Comparison of ENCODE assay signal across 8 cellular contexts in genomic region chr11:62854013-62854824, GRCh38. TPM values are rescaled to one million over a fixed set of nuclear protein-coding genes. Genes with fewer than 3 reads are reported as not detected.
DNase-seq lines count a peak whose midpoint lies in the region; FAIRE-seq and TF ChIP-seq lines count a peak whose summit lies in the region.

No MANE protein-coding gene starts in this region.

- no peak for TF ChIP-seq RAD21 in liver (IDR thresholded peaks at IDR 0.05)

- peak overlapping the region; percentile 99 for H3K4me3 Mint-ChIP-seq in activated naive CD4-positive, alpha-beta T cell treated with anti-CD3 and anti-CD28 coated beads, Interleukin-2, amount 10 ng/mL, durations not matched to agents 7 days and 5 days
- peak overlapping the region; percentile 98 for H3K4me3 Mint-ChIP-seq in activated naive CD8-positive, alpha-beta T cell treated with anti-CD3 and anti-CD28 coated beads for 36 hours

- peaks cover 4% of the 10 kb centered on the region for H3K27me3 Mint-ChIP-seq in activated naive CD4-positive, alpha-beta T cell treated with anti-CD3 and anti-CD28 coated beads, Interleukin-2, amount 10 ng/mL, durations not matched to agents 7 days and 5 days
- peaks cover 36% of the 10 kb centered on the region for H3K27me3 Mint-ChIP-seq in activated naive CD8-positive, alpha-beta T cell treated with anti-CD3 and anti-CD28 coated beads for 36 hours

- H3K36me3 ChIP-seq in liver (ENCODE audit: control insufficient read depth in 4 of 4, insufficient read depth in 3 of 4, low read depth in 1 of 4, low read length in 3 of 4) (peaks cover 2 to 27% (median 24%) of the 10 kb centered on the region in 4 donors), tibial artery (peaks cover 32 to 34% (median 33%) of the 10 kb centered on the region in 3 donors)

- peak overlapping the region; percentile 96 for H3K27ac Mint-ChIP-seq in activated naive CD4-positive, alpha-beta T cell treated with anti-CD3 and anti-CD28 coated beads, Interleukin-2, amount 10 ng/mL, durations not matched to agents 7 days and 5 days
- H3K27ac Mint-ChIP-seq in activated naive CD8-positive, alpha-beta T cell treated with anti-CD3 and anti-CD28 coated beads for 36 hours: peak overlapping the region; percentile 99

- no peaks in the 10 kb centered on the region for H3K9me3 Mint-ChIP-seq in activated naive CD4-positive, alpha-beta T cell treated with anti-CD3 and anti-CD28 coated beads, Interleukin-2, amount 10 ng/mL, durations not matched to agents 7 days and 5 days
- no peaks in the 10 kb centered on the region for H3K9me3 Mint-ChIP-seq in activated naive CD8-positive, alpha-beta T cell treated with anti-CD3 and anti-CD28 coated beads for 36 hours

- CTCF ChIA-PET in activated naive CD4-positive, alpha-beta T cell treated with anti-CD3 and anti-CD28 coated beads, Interleukin-2, amount 10 ng/mL, durations not matched to agents 7 days and 5 days (lab: Charles Lee): interaction anchor here (1.2 to 2.1 kb wide), 3 partner anchors 9 to 68 kb away, joined by 3 to 6 read pairs (median 6); no protein-coding TSS in a partner anchor

- 32% methylated on average over 8 of the region's 8 CpGs for WGBS in liver

- no peaks in the 10 kb centered on the region for H3K27me3 ChIP-seq in liver (ENCODE audit: control insufficient read depth in 4 of 4, insufficient read depth in 4 of 4, low read length in 3 of 4)
- no peaks in the 10 kb centered on the region for H3K27me3 ChIP-seq in tibial artery

- no peak for DNase-seq in activated naive CD4-positive, alpha-beta T cell treated with anti-CD3 and anti-CD28 coated beads, Interleukin-2, amount 10 ng/mL, durations not matched to agents 7 days and 5 days
- no peak for DNase-seq in activated naive CD4-positive, alpha-beta T cell treated with Interleukin-2 at 50 U/mL for 16 hours
- DNase-seq in activated naive CD8-positive, alpha-beta T cell treated with anti-CD3 and anti-CD28 coated beads for 36 hours: no peak
- DNase-seq in tibial artery: no peak
- no peak for DNase-seq in germinal center (ENCODE audit: low spot score)
- no peak for DNase-seq in GM20000 (ENCODE audit: low spot score)
- no peak for DNase-seq in D721Med (ENCODE audit: insufficient read length, low spot score)

- peaks cover 5 to 33% (median 17%) of the 10 kb centered on the region in 4 donors for H3K4me1 ChIP-seq in liver (ENCODE audit: control insufficient read depth in 4 of 4, insufficient read depth in 4 of 4, low read length in 3 of 4)
- peaks cover 0 to 24% (median 22%) of the 10 kb centered on the region in 4 donors for H3K4me1 ChIP-seq in tibial artery

- no peaks in the 10 kb centered on the region for H3K9me3 ChIP-seq in liver (ENCODE audit: control insufficient read depth in 4 of 4, low read length in 3 of 4)
- H3K9me3 ChIP-seq in tibial artery: no peaks in the 10 kb centered on the region

- TF ChIP-seq CTCF in liver (IDR thresholded peaks at IDR 0.05; ENCODE audit: low read depth, low read length, missing input control) (no peak), tibial artery (IDR thresholded peaks at IDR 0.05) (no peak), GM20000 (IDR thresholded peaks at IDR 0.05; ENCODE audit: extremely low read depth, missing control alignments) (no peak), D721Med (IDR thresholded peaks at IDR 0.05; ENCODE audit: insufficient read depth, missing control alignments) (no peak)

- intact Hi-C loops in tibial artery (cut with DNase I; ENCODE audit: low total_unique reads): loop anchor here (2.0 kb wide), 1 partner anchor 67 kb away; the partner anchor contains the start of gene TMEM179B

- peak overlapping the region; percentile 32 to 92 for H3K9ac ChIP-seq in liver (ENCODE audit: low read depth in 1 of 2, low read length in 2 of 2)

- H3K4me3 ChIP-seq in liver (ENCODE audit: low read depth in 1 of 3, low read length in 3 of 3) (peak overlapping the region; percentile 64 to 97 (median 86)), tibial artery (peak overlapping the region; percentile 68 to 75)

- no peak overlapping the region for H3K27ac ChIP-seq in liver (ENCODE audit: low read depth in 1 of 2, low read length in 2 of 2)
- H3K27ac ChIP-seq in tibial artery: peak overlapping the region in 1 of 2 donors; percentile 80

- H3K36me3 Mint-ChIP-seq in activated naive CD4-positive, alpha-beta T cell treated with anti-CD3 and anti-CD28 coated beads, Interleukin-2, amount 10 ng/mL, durations not matched to agents 7 days and 5 days: peaks cover 50% of the 10 kb centered on the region
- H3K36me3 Mint-ChIP-seq in activated naive CD8-positive, alpha-beta T cell treated with anti-CD3 and anti-CD28 coated beads for 36 hours: peaks cover 78% of the 10 kb centered on the region

- H3K4me1 Mint-ChIP-seq in activated naive CD4-positive, alpha-beta T cell treated with anti-CD3 and anti-CD28 coated beads, Interleukin-2, amount 10 ng/mL, durations not matched to agents 7 days and 5 days: peaks cover 63% of the 10 kb centered on the region
- peaks cover 62% of the 10 kb centered on the region for H3K4me1 Mint-ChIP-seq in activated naive CD8-positive, alpha-beta T cell treated with anti-CD3 and anti-CD28 coated beads for 36 hours

- FAIRE-seq in D721Med (lab: Jason Lieb, UNC): no peak

TF ChIP-seq in liver, 16 proteins besides CTCF, POLR2A, EP300 and RAD21:
- TF ChIP-seq ZBTB33 (IDR thresholded peaks at IDR 0.05) (no peak), EGR1 (IDR thresholded peaks at IDR 0.05; ENCODE audit: low read depth in 2 of 2) (no peak), YY1 (IDR thresholded peaks at IDR 0.05) (no peak), FOXA2 (IDR thresholded peaks at IDR 0.05) (no peak), REST (IDR thresholded peaks at IDR 0.05) (no peak), ATF3 (IDR thresholded peaks at IDR 0.05) (no peak), TAF1 (conservative IDR thresholded peaks at IDR 0.05) (no peak), FOXA1 (IDR thresholded peaks at IDR 0.05) (no peak)

RNA-seq across cellular contexts. Expression of gene WDR74, which starts 14.8 kb away (rescaled TPM):
- total RNA-seq in activated naive CD8-positive, alpha-beta T cell treated with anti-CD3 and anti-CD28 coated beads for 36 hours: 100 to 1,000 TPM; 139 to 141 TPM
- total RNA-seq in liver: 10 to 100 TPM; 17.1 to 21.5 TPM
- polyA plus RNA-seq in liver: 10 to 100 TPM; 19.6 to 22.5 TPM

RNA-seq across cellular contexts. Expression of gene TEX54, which starts 21.6 kb away (rescaled TPM):
- total RNA-seq in activated naive CD8-positive, alpha-beta T cell treated with anti-CD3 and anti-CD28 coated beads for 36 hours: not detected
- not detected for total RNA-seq in liver
- 1 to 10 TPM in 1 of 2 donors, not detected in 1; 1.6 TPM for polyA plus RNA-seq in liver

RNA-seq across cellular contexts. Expression of gene STX5, which starts 22.4 kb away (rescaled TPM):
- total RNA-seq in activated naive CD8-positive, alpha-beta T cell treated with anti-CD3 and anti-CD28 coated beads for 36 hours: 10 to 100 TPM; 19.5 to 20.4 TPM
- total RNA-seq in liver: 10 to 100 TPM; 22.4 to 34.1 TPM
- polyA plus RNA-seq in liver: 10 to 100 TPM; 13.6 to 29.8 TPM

RNA-seq across cellular contexts. Expression of gene SLC3A2, which starts 26.5 kb away (rescaled TPM):
- total RNA-seq in activated naive CD8-positive, alpha-beta T cell treated with anti-CD3 and anti-CD28 coated beads for 36 hours: 100 to 1,000 TPM; 408 to 428 TPM
- total RNA-seq in liver: 10 to 100 TPM; 48.1 to 59.5 TPM
- polyA plus RNA-seq in liver: 10 to 100 TPM; 34.3 to 53.9 TPM

RNA-seq across cellular contexts. Expression of gene NXF1, which starts 49.0 kb away (rescaled TPM):
- total RNA-seq in activated naive CD8-positive, alpha-beta T cell treated with anti-CD3 and anti-CD28 coated beads for 36 hours: 100 to 1,000 TPM; 107 to 111 TPM
- 10 to 100 TPM; 17.3 to 38.3 TPM for total RNA-seq in liver
- 10 to 100 TPM; 30.3 to 35.1 TPM for polyA plus RNA-seq in liver

Comparison
In these comparisons a context has a peak if more than half of its experiments do, and no peak if none do; other contexts are left out.
1. RNA of gene WDR74, which starts 14.8 kb away (total RNA-seq): 139 to 141 TPM in activated naive CD8-positive, alpha-beta T cell treated with anti-CD3 and anti-CD28 coated beads for 36 hours; 17.1 to 21.5 TPM in liver; every median in the first group is over 4 times any median in the second.